In the genomic region with DNA sequence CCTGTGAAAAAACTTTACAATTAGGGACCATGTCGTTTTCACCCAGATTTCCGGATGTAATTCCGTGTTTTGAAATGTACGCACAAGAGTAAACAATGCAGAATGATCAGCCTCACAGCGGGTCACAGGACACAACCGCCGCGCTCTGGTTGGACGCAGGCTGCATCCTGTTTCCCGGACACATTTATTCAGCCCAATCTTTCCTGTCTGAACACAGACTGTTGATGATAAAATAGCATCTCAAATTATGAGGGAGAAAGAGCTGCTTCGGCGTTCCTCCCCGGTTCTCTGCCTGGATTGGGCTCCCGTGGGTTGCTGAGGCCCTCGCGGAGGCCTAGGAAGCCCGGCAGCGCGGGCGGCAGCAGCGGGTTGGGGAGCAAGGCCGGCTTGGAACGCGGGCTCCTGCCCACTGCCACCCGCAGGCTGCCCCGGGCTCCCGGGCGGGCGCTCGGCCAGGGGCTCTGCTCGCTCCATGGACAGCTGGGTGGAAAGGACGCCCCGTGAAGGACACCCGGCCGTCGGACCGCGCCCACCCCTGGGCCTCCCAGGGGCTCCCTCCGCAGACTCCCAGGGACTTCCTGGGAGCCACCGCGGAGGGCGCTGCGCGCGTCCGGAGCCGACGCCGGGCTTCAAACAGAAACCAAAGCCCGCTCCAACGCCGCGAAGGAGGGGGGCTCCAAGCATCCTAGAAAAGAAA, we compare ENCODE assay signal across 1 cellular context.
TF ChIP-seq lines count a peak whose summit lies in the region.

No MANE protein-coding gene starts in this region.

TF ChIP-seq in SK-N-SH, 30 proteins besides CTCF, POLR2A, EP300 and RAD21 (continued from another document):
- TF ChIP-seq, protein P1, sequence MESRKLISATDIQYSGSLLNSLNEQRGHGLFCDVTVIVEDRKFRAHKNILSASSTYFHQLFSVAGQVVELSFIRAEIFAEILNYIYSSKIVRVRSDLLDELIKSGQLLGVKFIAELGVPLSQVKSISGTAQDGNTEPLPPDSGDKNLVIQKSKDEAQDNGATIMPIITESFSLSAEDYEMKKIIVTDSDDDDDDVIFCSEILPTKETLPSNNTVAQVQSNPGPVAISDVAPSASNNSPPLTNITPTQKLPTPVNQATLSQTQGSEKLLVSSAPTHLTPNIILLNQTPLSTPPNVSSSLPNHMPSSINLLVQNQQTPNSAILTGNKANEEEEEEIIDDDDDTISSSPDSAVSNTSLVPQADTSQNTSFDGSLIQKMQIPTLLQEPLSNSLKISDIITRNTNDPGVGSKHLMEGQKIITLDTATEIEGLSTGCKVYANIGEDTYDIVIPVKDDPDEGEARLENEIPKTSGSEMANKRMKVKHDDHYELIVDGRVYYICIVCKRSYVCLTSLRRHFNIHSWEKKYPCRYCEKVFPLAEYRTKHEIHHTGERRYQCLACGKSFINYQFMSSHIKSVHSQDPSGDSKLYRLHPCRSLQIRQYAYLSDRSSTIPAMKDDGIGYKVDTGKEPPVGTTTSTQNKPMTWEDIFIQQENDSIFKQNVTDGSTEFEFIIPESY (IDR thresholded peaks at IDR 0.05; ENCODE audit: borderline replicate concordance, low read depth) = no peak
- TF ChIP-seq TAF1 (IDR thresholded peaks at IDR 0.05; ENCODE audit: borderline replicate concordance, low read depth, low read length) (peak; percentile 46; the same call in 1 of the 2 replicates), EZH2phosphoT487 (IDR thresholded peaks at IDR 0.05; ENCODE audit: borderline replicate concordance, low read depth) (no peak), GABPA (IDR thresholded peaks at IDR 0.05; ENCODE audit: low read depth) (no peak), CHD2 (IDR thresholded peaks at IDR 0.05; ENCODE audit: low read length, partially characterized antibody) (no peak), RXRA (IDR thresholded peaks at IDR 0.05; ENCODE audit: borderline replicate concordance, low read depth) (no peak), MXI1 (IDR thresholded peaks at IDR 0.05; ENCODE audit: low read depth, low read length) (peak; percentile 62; the same call in 1 of the 2 replicates), SMC3 (IDR thresholded peaks at IDR 0.05; ENCODE audit: low read depth, low read length) (peak; percentile 25; the same call in 1 of the 2 replicates), GATA2 (CRISPR knock-in tag; IDR thresholded peaks at IDR 0.05) (no peak), YY1 (IDR thresholded peaks at IDR 0.05; ENCODE audit: low read depth) (peak; percentile 21; the same call in 1 of the 2 replicates), JUND (IDR thresholded peaks at IDR 0.05) (no peak), IRF3 (IDR thresholded peaks at IDR 0.05; ENCODE audit: low read depth, low read length) (no peak)
- TF ChIP-seq, protein P2, sequence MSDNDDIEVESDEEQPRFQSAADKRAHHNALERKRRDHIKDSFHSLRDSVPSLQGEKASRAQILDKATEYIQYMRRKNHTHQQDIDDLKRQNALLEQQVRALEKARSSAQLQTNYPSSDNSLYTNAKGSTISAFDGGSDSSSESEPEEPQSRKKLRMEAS (IDR thresholded peaks at IDR 0.05; ENCODE audit: low read depth) = peak; percentile 26; the same call in 1 of the 2 replicates
- TF ChIP-seq, protein P3, sequence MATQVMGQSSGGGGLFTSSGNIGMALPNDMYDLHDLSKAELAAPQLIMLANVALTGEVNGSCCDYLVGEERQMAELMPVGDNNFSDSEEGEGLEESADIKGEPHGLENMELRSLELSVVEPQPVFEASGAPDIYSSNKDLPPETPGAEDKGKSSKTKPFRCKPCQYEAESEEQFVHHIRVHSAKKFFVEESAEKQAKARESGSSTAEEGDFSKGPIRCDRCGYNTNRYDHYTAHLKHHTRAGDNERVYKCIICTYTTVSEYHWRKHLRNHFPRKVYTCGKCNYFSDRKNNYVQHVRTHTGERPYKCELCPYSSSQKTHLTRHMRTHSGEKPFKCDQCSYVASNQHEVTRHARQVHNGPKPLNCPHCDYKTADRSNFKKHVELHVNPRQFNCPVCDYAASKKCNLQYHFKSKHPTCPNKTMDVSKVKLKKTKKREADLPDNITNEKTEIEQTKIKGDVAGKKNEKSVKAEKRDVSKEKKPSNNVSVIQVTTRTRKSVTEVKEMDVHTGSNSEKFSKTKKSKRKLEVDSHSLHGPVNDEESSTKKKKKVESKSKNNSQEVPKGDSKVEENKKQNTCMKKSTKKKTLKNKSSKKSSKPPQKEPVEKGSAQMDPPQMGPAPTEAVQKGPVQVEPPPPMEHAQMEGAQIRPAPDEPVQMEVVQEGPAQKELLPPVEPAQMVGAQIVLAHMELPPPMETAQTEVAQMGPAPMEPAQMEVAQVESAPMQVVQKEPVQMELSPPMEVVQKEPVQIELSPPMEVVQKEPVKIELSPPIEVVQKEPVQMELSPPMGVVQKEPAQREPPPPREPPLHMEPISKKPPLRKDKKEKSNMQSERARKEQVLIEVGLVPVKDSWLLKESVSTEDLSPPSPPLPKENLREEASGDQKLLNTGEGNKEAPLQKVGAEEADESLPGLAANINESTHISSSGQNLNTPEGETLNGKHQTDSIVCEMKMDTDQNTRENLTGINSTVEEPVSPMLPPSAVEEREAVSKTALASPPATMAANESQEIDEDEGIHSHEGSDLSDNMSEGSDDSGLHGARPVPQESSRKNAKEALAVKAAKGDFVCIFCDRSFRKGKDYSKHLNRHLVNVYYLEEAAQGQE (IDR thresholded peaks at IDR 0.05; ENCODE audit: low read depth, low read length) = no peak
